9 cellular contexts compared by ENCODE assay signal in the genomic region with DNA sequence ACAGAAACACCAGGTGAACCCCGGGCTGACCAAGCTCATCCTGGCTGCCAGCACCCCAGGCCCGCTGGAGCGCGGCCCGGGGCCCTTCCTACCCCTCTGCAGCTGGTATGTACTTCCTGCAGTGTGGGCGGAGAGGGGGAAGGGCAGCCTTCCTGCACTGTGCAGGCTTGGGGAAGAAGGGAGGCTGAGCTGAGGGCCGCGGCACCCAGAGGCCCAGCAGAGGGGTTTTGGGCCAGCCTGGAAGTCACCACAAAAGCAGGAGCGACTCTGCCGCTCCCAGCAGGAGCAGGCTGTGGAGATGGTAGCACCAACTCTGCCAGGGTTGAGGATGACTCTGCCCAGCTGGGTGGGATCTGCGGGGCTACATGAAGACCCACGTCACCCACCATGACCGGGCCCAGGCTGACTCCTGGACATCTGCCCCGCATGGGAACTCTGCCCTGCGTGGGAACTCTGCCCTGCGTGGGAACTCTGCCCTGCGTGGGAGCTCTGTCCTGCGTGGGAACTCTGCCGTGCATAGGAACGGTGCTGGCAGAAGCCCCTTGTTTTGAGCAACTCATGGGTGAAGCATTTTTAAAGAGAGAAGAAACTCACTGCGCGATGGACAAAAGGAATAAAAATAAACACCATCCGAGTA.
DNase-seq lines count a peak whose midpoint lies in the region; ATAC-seq and TF ChIP-seq lines count a peak whose summit lies in the region.
"Had no signal": no experiment of that assay in that cellular context is flagged by ENCODE, and none has a peak within 500 bp of the region (broad histone marks: within the 10 kb centered on the region; RNA-seq: fewer than 3 reads in every experiment).

No MANE protein-coding gene starts in this region.

- peak; percentile 80 for DNase-seq in Jurkat, Clone E6-1 (ENCODE audit: low read depth, low spot score)
- peak; percentile 77 for DNase-seq in activated CD8-positive, alpha-beta T cell treated with anti-CD3 and anti-CD28 coated beads for 36 hours
- DNase-seq in left ventricle myocardium inferior: peak; percentile 31
- peak; percentile 26 for DNase-seq in stimulated activated CD4-positive, alpha-beta T cell treated with anti-CD3 and anti-CD28 coated beads, Interleukin-2, amount 100 ng/mL, for 4 hours (ENCODE audit: low read depth)
- no peak for DNase-seq in HPDE6-E6E7 (ENCODE audit: extremely low spot score)
- DNase-seq in GM19238 (ENCODE audit: insufficient read length, low spot score): no peak
- DNase-seq in activated gamma-delta T cell (lab: John Stamatoyannopoulos, UW): no peak
- DNase-seq in DMS53 treated with DMSO at 0.1 percent for 48 hours (lab: John Stamatoyannopoulos, UW; ENCODE audit: unreplicated experiment): no peak
- DNase-seq: OCI-M1 had no signal

- H3K27ac ChIP-seq in left ventricle myocardium inferior (replicated peaks): no peak overlapping the region

- peak overlapping the region; percentile 39 for H3K4me3 ChIP-seq in Jurkat, Clone E6-1 (ENCODE audit: low read length)
- H3K4me3 ChIP-seq in left ventricle myocardium inferior: no peak overlapping the region

- no peaks in the 10 kb centered on the region for H3K36me3 ChIP-seq in left ventricle myocardium inferior

- H3K4me1 Mint-ChIP-seq in activated CD8-positive, alpha-beta T cell treated with anti-CD3 and anti-CD28 coated beads for 36 hours (ENCODE audit: low read depth): peaks cover 18% of the 10 kb centered on the region

- no peaks in the 10 kb centered on the region for H3K27me3 Mint-ChIP-seq in activated CD8-positive, alpha-beta T cell treated with anti-CD3 and anti-CD28 coated beads for 36 hours

- POLR2A ChIA-PET in activated CD8-positive, alpha-beta T cell treated with anti-CD3 and anti-CD28 coated beads for 36 hours (lab: Charles Lee): no interaction called here

- no peaks in the 10 kb centered on the region for H3K9me3 ChIP-seq in left ventricle myocardium inferior (replicated peaks)

- no peaks in the 10 kb centered on the region for H3K36me3 Mint-ChIP-seq in activated CD8-positive, alpha-beta T cell treated with anti-CD3 and anti-CD28 coated beads for 36 hours (ENCODE audit: low read depth)

- H3K27ac Mint-ChIP-seq in activated CD8-positive, alpha-beta T cell treated with anti-CD3 and anti-CD28 coated beads for 36 hours: no peak overlapping the region

- intact Hi-C loops in activated CD8-positive, alpha-beta T cell treated with anti-CD3 and anti-CD28 coated beads for 36 hours (cut with micrococcal nuclease): no loop called here
- intact Hi-C loops in left ventricle myocardium inferior (cut with micrococcal nuclease): no loop called here

- H3K27me3 ChIP-seq in left ventricle myocardium inferior (ENCODE audit: low read depth): peaks cover 87% of the 10 kb centered on the region

- H3K4me3 Mint-ChIP-seq in activated CD8-positive, alpha-beta T cell treated with anti-CD3 and anti-CD28 coated beads for 36 hours: no peak overlapping the region

- CTCF ChIA-PET in activated CD8-positive, alpha-beta T cell treated with anti-CD3 and anti-CD28 coated beads for 36 hours (lab: Charles Lee): no interaction called here

- H3K4me1 ChIP-seq in left ventricle myocardium inferior: no peaks in the 10 kb centered on the region

- no peak for TF ChIP-seq CTCF in activated CD8-positive, alpha-beta T cell treated with anti-CD3 and anti-CD28 coated beads for 36 hours (IDR thresholded peaks at IDR 0.05)
- TF ChIP-seq CTCF in left ventricle myocardium inferior (IDR thresholded peaks at IDR 0.05; ENCODE audit: borderline replicate concordance): no peak

- peak; percentile 90 for ATAC-seq in activated CD8-positive, alpha-beta T cell treated with anti-CD3 and anti-CD28 coated beads for 36 hours

- H3K9me3 Mint-ChIP-seq in activated CD8-positive, alpha-beta T cell treated with anti-CD3 and anti-CD28 coated beads for 36 hours: no peaks in the 10 kb centered on the region

Comparison
In these comparisons a context has a peak if more than half of its experiments do, and no peak if none do; other contexts are left out.
1. DNase-seq: peak in Jurkat, Clone E6-1 (single experiment), activated CD8-positive, alpha-beta T cell treated with anti-CD3 and anti-CD28 coated beads for 36 hours (single experiment), left ventricle myocardium inferior (single experiment) and stimulated activated CD4-positive, alpha-beta T cell treated with anti-CD3 and anti-CD28 coated beads, Interleukin-2, amount 100 ng/mL, for 4 hours (single experiment); none in HPDE6-E6E7 (single experiment), GM19238 (single experiment), activated gamma-delta T cell (single experiment) and DMS53 treated with DMSO at 0.1 percent for 48 hours (single experiment).